25 cellular contexts compared by ENCODE assay signal in genomic region chr5:141196363-141196762, GRCh38. TPM values are rescaled to one million over a fixed set of nuclear protein-coding genes. Genes with fewer than 3 reads are reported as not detected.
DNase-seq lines count a peak whose midpoint lies in the region; ATAC-seq, FAIRE-seq and TF ChIP-seq lines count a peak whose summit lies in the region.
"Had no signal": no experiment of that assay in that cellular context is flagged by ENCODE, and none has a peak within 500 bp of the region (broad histone marks: within the 10 kb centered on the region; RNA-seq: fewer than 3 reads in every experiment).

No MANE protein-coding gene starts in this region.

- TF ChIP-seq EP300 in HepG2 (IDR thresholded peaks at IDR 0.05; ENCODE audit: low read depth in 2 of 2, low read length in 2 of 2) (no peak), HepG2 (CRISPR knock-in tag; IDR thresholded peaks at IDR 0.05; ENCODE audit: borderline replicate concordance) (no peak)

- H3K36me3 ChIP-seq in HepG2 (replicated peaks in 1 of 2; ENCODE audit: control insufficient read depth in 1 of 2, insufficient read depth in 2 of 2, low read length in 2 of 2) = no peaks in the 10 kb centered on the region
- no peaks in the 10 kb centered on the region for H3K36me3 ChIP-seq in right lobe of liver
- H3K36me3 ChIP-seq in endothelial cell of umbilical vein (ENCODE audit: control insufficient read depth in 2 of 2, extremely low read depth in 1 of 2, insufficient read depth in 2 of 2, low read length in 2 of 2) = no peaks in the 10 kb centered on the region
- no peaks in the 10 kb centered on the region for H3K36me3 ChIP-seq in osteoblast (ENCODE audit: insufficient read depth, low read length)
- H3K36me3 ChIP-seq: BE2C, BLaER1 had no signal

- no peak overlapping the region for H2AFZ ChIP-seq in HepG2 (ENCODE audit: low read length)
- H2AFZ ChIP-seq in endothelial cell of umbilical vein (ENCODE audit: low read depth, low read length) = no peak overlapping the region
- H2AFZ ChIP-seq in osteoblast (ENCODE audit: low read length) = no peak overlapping the region

- FAIRE-seq in HepG2 (lab: Jason Lieb, UNC) (no peak), endothelial cell of umbilical vein (lab: Jason Lieb, UNC) (peak; percentile 18)
- FAIRE-seq: GM12878, GM12892, GM18507 had no signal

- H3K4me1 ChIP-seq in HepG2 (ENCODE audit: insufficient read depth, low read length) = no peaks in the 10 kb centered on the region
- no peaks in the 10 kb centered on the region for H3K4me1 ChIP-seq in right lobe of liver
- H3K4me1 ChIP-seq in endothelial cell of umbilical vein (ENCODE audit: control insufficient read depth, extremely low read depth, insufficient read depth, low read length) = no peaks in the 10 kb centered on the region
- H3K4me1 ChIP-seq in osteoblast (ENCODE audit: insufficient read depth, low read length) = no peaks in the 10 kb centered on the region
- H3K4me1 ChIP-seq: BE2C, BLaER1 had no signal

- DNase-seq in HepG2 (ENCODE audit: low spot score) (no peak), right lobe of liver (no peak), endothelial cell of umbilical vein (ENCODE audit: low read depth, low spot score) (no peak), osteoblast (ENCODE audit: insufficient read length, low spot score, missing footprints) (no peak)
- DNase-seq: 8988T; ACHN; BE2C; C1 segment of cervical spinal cord; CD4-positive, alpha-beta memory T cell; CD4-positive, CD25-positive, alpha-beta regulatory T cell; CD8-positive, alpha-beta memory T cell; COR-L47; DMS 273 treated with DMSO at 0.1 percent for 48 hours; DMS153; DMS53; DMS79; DND-41; EL; GDM1 had no signal

- POLR2A ChIA-PET in HepG2 (lab: Yijun Ruan, JAX) = no interaction called here
- POLR2A ChIA-PET in endothelial cell of umbilical vein (lab: Charles Lee) = no interaction called here

- no peak for TF ChIP-seq POLR2A in HepG2 (IDR thresholded peaks at IDR 0.05; ENCODE audit: insufficient read depth in 1 of 2, low read depth in 2 of 2, low read length in 2 of 2)
- TF ChIP-seq POLR2A in right lobe of liver (IDR thresholded peaks at IDR 0.05) = no peak
- TF ChIP-seq POLR2A in endothelial cell of umbilical vein (IDR thresholded peaks at IDR 0.05; ENCODE audit: low read depth, low read length) = no peak

- H4K20me1 ChIP-seq in HepG2 (ENCODE audit: insufficient read depth, low read length) (no peaks in the 10 kb centered on the region), endothelial cell of umbilical vein (replicated peaks; ENCODE audit: control insufficient read depth, extremely low read depth, insufficient read depth, low read length) (no peaks in the 10 kb centered on the region), osteoblast (ENCODE audit: insufficient read depth, low read length) (no peaks in the 10 kb centered on the region)
- H4K20me1 ChIP-seq: BLaER1 had no signal

- WGBS in HepG2 (ENCODE audit: low lambda C conversion rate) = under 1% methylated on average over 3 of the region's 3 CpGs
- WGBS in right lobe of liver (ENCODE audit: insufficient coverage, low coverage, low lambda C conversion rate, missing lambda C conversion rate) = 31% methylated on average over 3 of the region's 3 CpGs

- BruUV-seq in HepG2 (replicated peaks; lab: Mats Ljungman, UMichigan) (no TSS peak), endothelial cell of umbilical vein (replicated peaks; lab: Mats Ljungman, UMichigan) (no TSS peak)

- in situ Hi-C loops in HepG2 (cut with HindIII; ENCODE audit: extremely low pct_ligation_motif_present, low pct_unique_long_range_greater_than_20kb) = no loop called here

- H3K9me3 ChIP-seq in HepG2 (ENCODE audit: low read length) (peaks cover 21% of the 10 kb centered on the region), right lobe of liver (peaks cover 0 to 14% (median 0%) of the 10 kb centered on the region in 4 donors), endothelial cell of umbilical vein (replicated peaks; ENCODE audit: control insufficient read depth, insufficient read depth, low read length) (no peaks in the 10 kb centered on the region), osteoblast (ENCODE audit: low read depth, low read length) (no peaks in the 10 kb centered on the region)
- H3K9me3 ChIP-seq: BE2C had no signal

- H3K27me3 ChIP-seq in HepG2 (ENCODE audit: control insufficient read depth in 1 of 2, insufficient read depth in 2 of 2, low read length in 2 of 2) = no peaks in the 10 kb centered on the region
- no peaks in the 10 kb centered on the region for H3K27me3 ChIP-seq in right lobe of liver
- no peaks in the 10 kb centered on the region for H3K27me3 ChIP-seq in endothelial cell of umbilical vein (ENCODE audit: control insufficient read depth in 2 of 2, insufficient read depth in 2 of 2, low read length in 2 of 2)
- no peaks in the 10 kb centered on the region for H3K27me3 ChIP-seq in osteoblast (ENCODE audit: insufficient read depth, low read length)
- H3K27me3 ChIP-seq: BE2C, BLaER1 had no signal

- no peak overlapping the region for H3K27ac ChIP-seq in HepG2 (ENCODE audit: extremely low read length, insufficient read depth, low read length)
- no peak overlapping the region for H3K27ac ChIP-seq in right lobe of liver
- no peak overlapping the region for H3K27ac ChIP-seq in endothelial cell of umbilical vein (ENCODE audit: insufficient read depth, low read depth, low read length)
- H3K27ac ChIP-seq in osteoblast (ENCODE audit: low read depth, low read length) = no peak overlapping the region
- H3K27ac ChIP-seq: BLaER1 had no signal

- CTCF ChIA-PET in HepG2 (lab: Yijun Ruan, JAX; ENCODE audit: low intra/inter-chr PET ratio, low total read pairs) = no interaction called here
- CTCF ChIA-PET in endothelial cell of umbilical vein (lab: Charles Lee) = interaction anchor here (2.2 kb wide), 1 partner anchor 368 kb away, joined by 7 read pairs; no protein-coding TSS in a partner anchor

- H3K9ac ChIP-seq in HepG2 (ENCODE audit: insufficient read depth, low read depth, low read length) (no peak overlapping the region), endothelial cell of umbilical vein (replicated peaks; ENCODE audit: extremely low read depth, insufficient read depth, low read length) (no peak overlapping the region)
- H3K9ac ChIP-seq: BLaER1 had no signal

- ATAC-seq in HepG2 (no peak), right lobe of liver (no peak)
- ATAC-seq: GM12878 had no signal

- intact Hi-C loops in HepG2 (cut with micrococcal nuclease; ENCODE audit: unreplicated experiment) (no loop called here), right lobe of liver (cut with DNase I) (no loop called here), endothelial cell of umbilical vein (cut with micrococcal nuclease) (no loop called here)

- TF ChIP-seq RAD21 in HepG2 (CRISPR knock-in tag; IDR thresholded peaks at IDR 0.05) = no peak

- H3K79me2 ChIP-seq in HepG2 (ENCODE audit: insufficient read depth, low read length) (no peaks in the 10 kb centered on the region), endothelial cell of umbilical vein (ENCODE audit: control insufficient read depth, insufficient read depth, low read length) (no peaks in the 10 kb centered on the region), osteoblast (ENCODE audit: insufficient read depth, low read length) (no peaks in the 10 kb centered on the region)

- H3K4me2 ChIP-seq in HepG2 (ENCODE audit: low read depth, low read length) (no peak overlapping the region), endothelial cell of umbilical vein (ENCODE audit: insufficient read depth, low read length) (no peak overlapping the region), osteoblast (ENCODE audit: insufficient read depth, low read length) (no peak overlapping the region)
- H3K4me2 ChIP-seq: BLaER1 had no signal

- no peak for TF ChIP-seq CTCF in HepG2 (CRISPR knock-in tag; IDR thresholded peaks at IDR 0.05)
- TF ChIP-seq CTCF in right lobe of liver (IDR thresholded peaks at IDR 0.05) = no peak
- no peak for TF ChIP-seq CTCF in endothelial cell of umbilical vein (IDR thresholded peaks at IDR 0.05; ENCODE audit: extremely low read depth in 1 of 2, insufficient read depth in 1 of 2, low read depth in 1 of 2, low read length in 2 of 2)
- no peak for TF ChIP-seq CTCF in osteoblast (IDR thresholded peaks at IDR 0.05; ENCODE audit: extremely low read depth, low read depth, low read length)

- no peaks in the 10 kb centered on the region for H3K9me1 ChIP-seq in endothelial cell of umbilical vein (replicated peaks; ENCODE audit: control insufficient read depth, extremely low read depth, insufficient read depth, low read length)

- no peak overlapping the region for H3K4me3 ChIP-seq in HepG2 (replicated peaks in 1 of 3; ENCODE audit: insufficient read depth in 1 of 3, low read depth in 2 of 3, low read length in 3 of 3)
- no peak overlapping the region for H3K4me3 ChIP-seq in right lobe of liver
- H3K4me3 ChIP-seq in endothelial cell of umbilical vein (replicated peaks in 1 of 3; ENCODE audit: insufficient read depth in 1 of 3, low read depth in 1 of 3, low read length in 3 of 3) = no peak overlapping the region
- H3K4me3 ChIP-seq in osteoblast (ENCODE audit: insufficient read depth, low read length) = no peak overlapping the region
- H3K4me3 ChIP-seq: BLaER1, GM12878 had no signal

- dilution Hi-C loops in endothelial cell of umbilical vein (cut with MboI; ENCODE audit: extremely low pct_ligation_motif_present, low sequenced_read_pairs) = no loop called here

RNA-seq across cellular contexts. Expression of gene PCDHB11, which starts 3.1 kb away (rescaled TPM):
- total RNA-seq in HepG2 (2016; rRNA removed; fragmentation: Illumina TruSeq; extraction: Trizol) (0.07 TPM in 1 of 2 replicates, not detected in the other), right lobe of liver (under 1 TPM in 5 of 6 experiments, not detected in 1; 0.06 to 0.44 (median 0.19) TPM), endothelial cell of umbilical vein (0.16 and 0.18 TPM in 2 replicates), osteoblast (1.1 and 1.8 TPM in 2 replicates)
- not detected in 2 replicates for total RNA-seq in HepG2 (2016; cell fraction: cytosol; rRNA removed; fragmentation: Illumina TruSeq; extraction: Trizol; ENCODE audit: low read depth)
- 0.02 TPM in 1 of 2 replicates, not detected in the other for total RNA-seq in HepG2 (2016; cell fraction: insoluble cytoplasmic fraction; rRNA removed; fragmentation: Illumina TruSeq; extraction: Trizol)
- not detected in 2 replicates for total RNA-seq in HepG2 (2016; cell fraction: membrane; rRNA removed; fragmentation: Illumina TruSeq; extraction: Trizol)
- total RNA-seq in HepG2 (2016; cell fraction: nucleus; rRNA removed; fragmentation: Illumina TruSeq; extraction: Trizol) = not detected in 2 replicates
- polyA plus RNA-seq in HepG2 (2011; rRNA removed) (not detected in 2 replicates), endothelial cell of umbilical vein (0.11 and 0.13 TPM in 2 replicates)
- polyA plus RNA-seq in HepG2 (2011; cell fraction: cytosol; rRNA removed) = 0.03 and 0.05 TPM in 2 replicates
- 0.03 and 0.06 TPM in 2 replicates for polyA plus RNA-seq in HepG2 (2011; cell fraction: nucleus; rRNA removed)
- 0.04 and 0.05 TPM in 2 replicates for polyA plus RNA-seq in HepG2 (2012)
- polyA plus RNA-seq in HepG2 (2016; cell fraction: cytosol; fragmentation: Illumina TruSeq; extraction: Trizol; ENCODE audit: low read depth) = not detected in 2 replicates
- polyA plus RNA-seq in HepG2 (2016; cell fraction: insoluble cytoplasmic fraction; fragmentation: Illumina TruSeq; extraction: Trizol; ENCODE audit: low read depth) = not detected in 2 replicates
- polyA plus RNA-seq in HepG2 (2016; cell fraction: membrane; fragmentation: Illumina TruSeq; extraction: Trizol; ENCODE audit: low read depth) = not detected in 2 replicates
- polyA plus RNA-seq in HepG2 (2016; cell fraction: nucleus; fragmentation: Illumina TruSeq; extraction: Trizol; ENCODE audit: insufficient read depth, low read depth) = not detected in 2 replicates
- polyA minus RNA-seq in HepG2 (2011; rRNA and poly(A)+ RNA removed; ENCODE audit: low replicate concordance) = 0.20 TPM in 1 of 2 replicates, not detected in the other
- not detected in 2 replicates for polyA minus RNA-seq in HepG2 (2011; cell fraction: cytosol; rRNA and poly(A)+ RNA removed)
- 0.37 and 0.39 TPM in 2 replicates for polyA minus RNA-seq in HepG2 (2011; cell fraction: nucleus; rRNA and poly(A)+ RNA removed)
- 0.03 and 0.06 TPM in 2 replicates for polyA plus RNA-seq in endothelial cell of umbilical vein (2011; cell fraction: cytosol; rRNA removed)
- polyA plus RNA-seq in endothelial cell of umbilical vein (2011; cell fraction: nucleus; rRNA removed) = 0.07 and 0.08 TPM in 2 replicates
- 0.05 and 0.10 TPM in 2 replicates for polyA plus RNA-seq in endothelial cell of umbilical vein (2012)
- polyA minus RNA-seq in endothelial cell of umbilical vein = 0.12 and 0.15 TPM in 2 replicates
- not detected for polyA minus RNA-seq in endothelial cell of umbilical vein (2011; cell fraction: cytosol; rRNA and poly(A)+ RNA removed)
- 0.29 TPM in 2 replicates for polyA minus RNA-seq in endothelial cell of umbilical vein (2011; cell fraction: nucleus; rRNA and poly(A)+ RNA removed)
- total RNA-seq: CD4-positive, alpha-beta memory T cell; CD4-positive, CD25-positive, alpha-beta regulatory T cell; CD8-positive, alpha-beta memory T cell; GM12878 had no signal
- polyA plus RNA-seq: CD14-positive monocyte; CD4-positive, alpha-beta memory T cell; CD4-positive, CD25-positive, alpha-beta regulatory T cell; CD8-positive, alpha-beta memory T cell; GM12878 had no signal

RNA-seq across cellular contexts. Expression of gene PCDHB10, which starts 4.2 kb away (rescaled TPM):
- total RNA-seq in HepG2 (2016; rRNA removed; fragmentation: Illumina TruSeq; extraction: Trizol) (not detected in 2 replicates), right lobe of liver (under 1 TPM in 5 of 6 experiments, not detected in 1; 0.09 to 0.23 (median 0.12) TPM), endothelial cell of umbilical vein (0.62 and 0.81 TPM in 2 replicates), osteoblast (2.2 and 2.7 TPM in 2 replicates)
- not detected in 2 replicates for total RNA-seq in HepG2 (2016; cell fraction: cytosol; rRNA removed; fragmentation: Illumina TruSeq; extraction: Trizol; ENCODE audit: low read depth)
- 0.07 and 0.09 TPM in 2 replicates for total RNA-seq in HepG2 (2016; cell fraction: insoluble cytoplasmic fraction; rRNA removed; fragmentation: Illumina TruSeq; extraction: Trizol)
- not detected in 2 replicates for total RNA-seq in HepG2 (2016; cell fraction: membrane; rRNA removed; fragmentation: Illumina TruSeq; extraction: Trizol)
- 0.31 TPM in 1 of 2 replicates, not detected in the other for total RNA-seq in HepG2 (2016; cell fraction: nucleus; rRNA removed; fragmentation: Illumina TruSeq; extraction: Trizol)
- polyA plus RNA-seq in HepG2 (2011; rRNA removed) (0.05 and 0.09 TPM in 2 replicates), endothelial cell of umbilical vein (0.51 and 0.68 TPM in 2 replicates)
- 0.04 and 0.08 TPM in 2 replicates for polyA plus RNA-seq in HepG2 (2011; cell fraction: cytosol; rRNA removed)
- 0.08 and 0.16 TPM in 2 replicates for polyA plus RNA-seq in HepG2 (2011; cell fraction: nucleus; rRNA removed)
- 0.09 and 0.11 TPM in 2 replicates for polyA plus RNA-seq in HepG2 (2012)
- polyA plus RNA-seq in HepG2 (2016; cell fraction: cytosol; fragmentation: Illumina TruSeq; extraction: Trizol; ENCODE audit: low read depth) = not detected in 2 replicates
- not detected in 2 replicates for polyA plus RNA-seq in HepG2 (2016; cell fraction: insoluble cytoplasmic fraction; fragmentation: Illumina TruSeq; extraction: Trizol; ENCODE audit: low read depth)
- not detected in 2 replicates for polyA plus RNA-seq in HepG2 (2016; cell fraction: membrane; fragmentation: Illumina TruSeq; extraction: Trizol; ENCODE audit: low read depth)
- polyA plus RNA-seq in HepG2 (2016; cell fraction: nucleus; fragmentation: Illumina TruSeq; extraction: Trizol; ENCODE audit: insufficient read depth, low read depth) = 0.17 and 0.36 TPM in 2 replicates
- polyA minus RNA-seq in HepG2 (2011; rRNA and poly(A)+ RNA removed; ENCODE audit: low replicate concordance) = not detected in 2 replicates
- not detected in 2 replicates for polyA minus RNA-seq in HepG2 (2011; cell fraction: cytosol; rRNA and poly(A)+ RNA removed)
- polyA minus RNA-seq in HepG2 (2011; cell fraction: nucleus; rRNA and poly(A)+ RNA removed) = 0.26 TPM in 1 of 2 replicates, not detected in the other
- 0.14 and 0.21 TPM in 2 replicates for polyA plus RNA-seq in endothelial cell of umbilical vein (2011; cell fraction: cytosol; rRNA removed)
- polyA plus RNA-seq in endothelial cell of umbilical vein (2011; cell fraction: nucleus; rRNA removed) = 0.18 and 0.28 TPM in 2 replicates
- 0.28 and 0.70 TPM in 2 replicates for polyA plus RNA-seq in endothelial cell of umbilical vein (2012)
- polyA minus RNA-seq in endothelial cell of umbilical vein = 0.34 and 0.66 TPM in 2 replicates
- not detected for polyA minus RNA-seq in endothelial cell of umbilical vein (2011; cell fraction: cytosol; rRNA and poly(A)+ RNA removed)
- polyA minus RNA-seq in endothelial cell of umbilical vein (2011; cell fraction: nucleus; rRNA and poly(A)+ RNA removed) = 0.10 TPM in 1 of 2 replicates, not detected in the other
- total RNA-seq: CD4-positive, CD25-positive, alpha-beta regulatory T cell; CD8-positive, alpha-beta memory T cell; GM12878 had no signal
- polyA plus RNA-seq: CD14-positive monocyte; CD4-positive, alpha-beta memory T cell; CD4-positive, CD25-positive, alpha-beta regulatory T cell; CD8-positive, alpha-beta memory T cell had no signal

RNA-seq across cellular contexts. Expression of gene PCDHB9, which starts 9.4 kb away (rescaled TPM):
- total RNA-seq in HepG2 (2016; rRNA removed; fragmentation: Illumina TruSeq; extraction: Trizol) (0.18 TPM in 1 of 2 replicates, not detected in the other), right lobe of liver (under 1 TPM in 5 of 6 experiments, not detected in 1; 0.07 to 0.51 (median 0.21) TPM), endothelial cell of umbilical vein (0.16 and 0.20 TPM in 2 replicates), osteoblast (1.2 and 1.8 TPM in 2 replicates)
- total RNA-seq in HepG2 (2016; cell fraction: cytosol; rRNA removed; fragmentation: Illumina TruSeq; extraction: Trizol; ENCODE audit: low read depth) = not detected in 2 replicates
- total RNA-seq in HepG2 (2016; cell fraction: insoluble cytoplasmic fraction; rRNA removed; fragmentation: Illumina TruSeq; extraction: Trizol) = 0.04 and 0.35 TPM in 2 replicates
- 0.28 TPM in 1 of 2 replicates, not detected in the other for total RNA-seq in HepG2 (2016; cell fraction: membrane; rRNA removed; fragmentation: Illumina TruSeq; extraction: Trizol)
- 0.71 and 1.2 TPM in 2 replicates for total RNA-seq in HepG2 (2016; cell fraction: nucleus; rRNA removed; fragmentation: Illumina TruSeq; extraction: Trizol)
- polyA plus RNA-seq in HepG2 (2011; rRNA removed) (0.17 and 0.33 TPM in 2 replicates), endothelial cell of umbilical vein (0.14 and 0.29 TPM in 2 replicates)
- polyA plus RNA-seq in HepG2 (2011; cell fraction: cytosol; rRNA removed) = 0.12 and 0.20 TPM in 2 replicates
- 0.32 and 0.64 TPM in 2 replicates for polyA plus RNA-seq in HepG2 (2011; cell fraction: nucleus; rRNA removed)
- polyA plus RNA-seq in HepG2 (2012) = 0.24 and 0.58 TPM in 2 replicates
- polyA plus RNA-seq in HepG2 (2016; cell fraction: cytosol; fragmentation: Illumina TruSeq; extraction: Trizol; ENCODE audit: low read depth) = not detected in 2 replicates
- polyA plus RNA-seq in HepG2 (2016; cell fraction: insoluble cytoplasmic fraction; fragmentation: Illumina TruSeq; extraction: Trizol; ENCODE audit: low read depth) = 0.20 TPM in 1 of 2 replicates, not detected in the other
- not detected in 2 replicates for polyA plus RNA-seq in HepG2 (2016; cell fraction: membrane; fragmentation: Illumina TruSeq; extraction: Trizol; ENCODE audit: low read depth)
- polyA plus RNA-seq in HepG2 (2016; cell fraction: nucleus; fragmentation: Illumina TruSeq; extraction: Trizol; ENCODE audit: insufficient read depth, low read depth) = 0.30 and 0.95 TPM in 2 replicates
- 0.42 TPM in 1 of 2 replicates, not detected in the other for polyA minus RNA-seq in HepG2 (2011; rRNA and poly(A)+ RNA removed; ENCODE audit: low replicate concordance)
- polyA minus RNA-seq in HepG2 (2011; cell fraction: cytosol; rRNA and poly(A)+ RNA removed) = 0.53 TPM in 1 of 2 replicates, not detected in the other
- 0.13 and 0.37 TPM in 2 replicates for polyA minus RNA-seq in HepG2 (2011; cell fraction: nucleus; rRNA and poly(A)+ RNA removed)
- 0.14 and 0.17 TPM in 2 replicates for polyA plus RNA-seq in endothelial cell of umbilical vein (2011; cell fraction: cytosol; rRNA removed)
- polyA plus RNA-seq in endothelial cell of umbilical vein (2011; cell fraction: nucleus; rRNA removed) = 0.22 and 0.50 TPM in 2 replicates
- polyA plus RNA-seq in endothelial cell of umbilical vein (2012) = 0.23 and 0.35 TPM in 2 replicates
- polyA minus RNA-seq in endothelial cell of umbilical vein = 1.3 and 2.1 TPM in 2 replicates
- not detected for polyA minus RNA-seq in endothelial cell of umbilical vein (2011; cell fraction: cytosol; rRNA and poly(A)+ RNA removed)
- polyA minus RNA-seq in endothelial cell of umbilical vein (2011; cell fraction: nucleus; rRNA and poly(A)+ RNA removed) = 0.14 and 0.34 TPM in 2 replicates
- total RNA-seq: CD8-positive, alpha-beta memory T cell had no signal
- polyA plus RNA-seq: CD14-positive monocyte; CD4-positive, CD25-positive, alpha-beta regulatory T cell; CD8-positive, alpha-beta memory T cell had no signal

RNA-seq across cellular contexts. Expression of gene PCDHB12, which starts 12.2 kb away (rescaled TPM):
- total RNA-seq in HepG2 (2016; rRNA removed; fragmentation: Illumina TruSeq; extraction: Trizol) = 0.04 TPM in 1 of 2 replicates, not detected in the other
- not detected in 2 replicates for total RNA-seq in HepG2 (2016; cell fraction: cytosol; rRNA removed; fragmentation: Illumina TruSeq; extraction: Trizol; ENCODE audit: low read depth)
- total RNA-seq in HepG2 (2016; cell fraction: insoluble cytoplasmic fraction; rRNA removed; fragmentation: Illumina TruSeq; extraction: Trizol) = 0.04 TPM in 1 of 2 replicates, not detected in the other
- not detected in 2 replicates for total RNA-seq in HepG2 (2016; cell fraction: membrane; rRNA removed; fragmentation: Illumina TruSeq; extraction: Trizol)
- 0.09 TPM in 1 of 2 replicates, not detected in the other for total RNA-seq in HepG2 (2016; cell fraction: nucleus; rRNA removed; fragmentation: Illumina TruSeq; extraction: Trizol)
- 0.03 TPM in 2 replicates for polyA plus RNA-seq in HepG2 (2011; rRNA removed)
- polyA plus RNA-seq in HepG2 (2011; cell fraction: cytosol; rRNA removed) = 0.04 TPM in 1 of 2 replicates, not detected in the other
- polyA plus RNA-seq in HepG2 (2011; cell fraction: nucleus; rRNA removed) = 0.05 and 0.16 TPM in 2 replicates
- 0.08 and 0.09 TPM in 2 replicates for polyA plus RNA-seq in HepG2 (2012)
- not detected in 2 replicates for polyA plus RNA-seq in HepG2 (2016; cell fraction: cytosol; fragmentation: Illumina TruSeq; extraction: Trizol; ENCODE audit: low read depth)
- not detected in 2 replicates for polyA plus RNA-seq in HepG2 (2016; cell fraction: insoluble cytoplasmic fraction; fragmentation: Illumina TruSeq; extraction: Trizol; ENCODE audit: low read depth)
- polyA plus RNA-seq in HepG2 (2016; cell fraction: membrane; fragmentation: Illumina TruSeq; extraction: Trizol; ENCODE audit: low read depth) = not detected in 2 replicates
- 0.19 TPM in 1 of 2 replicates, not detected in the other for polyA plus RNA-seq in HepG2 (2016; cell fraction: nucleus; fragmentation: Illumina TruSeq; extraction: Trizol; ENCODE audit: insufficient read depth, low read depth)
- 0.28 TPM in 1 of 2 replicates, not detected in the other for polyA minus RNA-seq in HepG2 (2011; rRNA and poly(A)+ RNA removed; ENCODE audit: low replicate concordance)
- not detected in 2 replicates for polyA minus RNA-seq in HepG2 (2011; cell fraction: cytosol; rRNA and poly(A)+ RNA removed)
- polyA minus RNA-seq in HepG2 (2011; cell fraction: nucleus; rRNA and poly(A)+ RNA removed) = 0.13 and 0.25 TPM in 2 replicates
- 1 to 10 TPM in 1 of 6 experiments, under 1 TPM in 4, not detected in 1; 0.27 to 1.1 (median 0.33) TPM for total RNA-seq in right lobe of liver
- 0.18 and 0.20 TPM in 2 replicates for total RNA-seq in endothelial cell of umbilical vein
- polyA plus RNA-seq in endothelial cell of umbilical vein = 0.36 and 0.41 TPM in 2 replicates
- 0.10 and 0.18 TPM in 2 replicates for polyA plus RNA-seq in endothelial cell of umbilical vein (2011; cell fraction: cytosol; rRNA removed)
- polyA plus RNA-seq in endothelial cell of umbilical vein (2011; cell fraction: nucleus; rRNA removed) = 0.14 and 0.16 TPM in 2 replicates
- polyA plus RNA-seq in endothelial cell of umbilical vein (2012) = 0.16 and 0.25 TPM in 2 replicates
- 0.32 and 0.53 TPM in 2 replicates for polyA minus RNA-seq in endothelial cell of umbilical vein
- not detected for polyA minus RNA-seq in endothelial cell of umbilical vein (2011; cell fraction: cytosol; rRNA and poly(A)+ RNA removed)
- polyA minus RNA-seq in endothelial cell of umbilical vein (2011; cell fraction: nucleus; rRNA and poly(A)+ RNA removed) = 0.19 TPM in 1 of 2 replicates, not detected in the other
- total RNA-seq in osteoblast = 0.59 and 0.72 TPM in 2 replicates
- total RNA-seq: CD4-positive, alpha-beta memory T cell; CD4-positive, CD25-positive, alpha-beta regulatory T cell; CD8-positive, alpha-beta memory T cell; G401; GM12878 had no signal
- polyA plus RNA-seq: CD14-positive monocyte; CD4-positive, alpha-beta memory T cell; CD4-positive, CD25-positive, alpha-beta regulatory T cell; CD8-positive, alpha-beta memory T cell had no signal

RNA-seq across cellular contexts. Expression of gene PCDHB16, which starts 14.2 kb away (rescaled TPM):
- 0.41 and 0.60 TPM in 2 replicates for total RNA-seq in HepG2 (2016; rRNA removed; fragmentation: Illumina TruSeq; extraction: Trizol)
- total RNA-seq in HepG2 (2016; cell fraction: cytosol; rRNA removed; fragmentation: Illumina TruSeq; extraction: Trizol; ENCODE audit: low read depth) = 0.09 and 0.10 TPM in 2 replicates
- total RNA-seq in HepG2 (2016; cell fraction: insoluble cytoplasmic fraction; rRNA removed; fragmentation: Illumina TruSeq; extraction: Trizol) = 0.19 and 0.76 TPM in 2 replicates
- 0.10 and 0.15 TPM in 2 replicates for total RNA-seq in HepG2 (2016; cell fraction: membrane; rRNA removed; fragmentation: Illumina TruSeq; extraction: Trizol)
- 0.78 and 1.6 TPM in 2 replicates for total RNA-seq in HepG2 (2016; cell fraction: nucleus; rRNA removed; fragmentation: Illumina TruSeq; extraction: Trizol)
- polyA plus RNA-seq in HepG2 (2011; rRNA removed) = 0.66 and 0.89 TPM in 2 replicates
- polyA plus RNA-seq in HepG2 (2011; cell fraction: cytosol; rRNA removed) = 0.38 and 0.86 TPM in 2 replicates
- polyA plus RNA-seq in HepG2 (2011; cell fraction: nucleus; rRNA removed) = 0.82 and 0.92 TPM in 2 replicates
- 0.76 and 1.1 TPM in 2 replicates for polyA plus RNA-seq in HepG2 (2012)
- polyA plus RNA-seq in HepG2 (2016; cell fraction: cytosol; fragmentation: Illumina TruSeq; extraction: Trizol; ENCODE audit: low read depth) = 0.02 TPM in 2 replicates
- 0.25 and 0.43 TPM in 2 replicates for polyA plus RNA-seq in HepG2 (2016; cell fraction: insoluble cytoplasmic fraction; fragmentation: Illumina TruSeq; extraction: Trizol; ENCODE audit: low read depth)
- polyA plus RNA-seq in HepG2 (2016; cell fraction: membrane; fragmentation: Illumina TruSeq; extraction: Trizol; ENCODE audit: low read depth) = 0.06 and 0.07 TPM in 2 replicates
- 1.2 and 1.4 TPM in 2 replicates for polyA plus RNA-seq in HepG2 (2016; cell fraction: nucleus; fragmentation: Illumina TruSeq; extraction: Trizol; ENCODE audit: insufficient read depth, low read depth)
- 1.1 TPM in 1 of 2 replicates, not detected in the other for polyA minus RNA-seq in HepG2 (2011; rRNA and poly(A)+ RNA removed; ENCODE audit: low replicate concordance)
- 1.6 and 1.7 TPM in 2 replicates for polyA minus RNA-seq in HepG2 (2011; cell fraction: cytosol; rRNA and poly(A)+ RNA removed)
- 1.3 and 1.4 TPM in 2 replicates for polyA minus RNA-seq in HepG2 (2011; cell fraction: nucleus; rRNA and poly(A)+ RNA removed)
- total RNA-seq in right lobe of liver = under 1 TPM; 0.17 to 0.51 (median 0.34) TPM
- 0.12 and 0.22 TPM in 2 replicates for total RNA-seq in endothelial cell of umbilical vein
- 0.18 and 0.33 TPM in 2 replicates for polyA plus RNA-seq in endothelial cell of umbilical vein
- polyA plus RNA-seq in endothelial cell of umbilical vein (2011; cell fraction: cytosol; rRNA removed) = 0.15 and 0.17 TPM in 2 replicates
- 0.07 and 0.12 TPM in 2 replicates for polyA plus RNA-seq in endothelial cell of umbilical vein (2011; cell fraction: nucleus; rRNA removed)
- polyA plus RNA-seq in endothelial cell of umbilical vein (2012) = 0.11 and 0.18 TPM in 2 replicates
- 0.66 and 0.83 TPM in 2 replicates for polyA minus RNA-seq in endothelial cell of umbilical vein
- not detected for polyA minus RNA-seq in endothelial cell of umbilical vein (2011; cell fraction: cytosol; rRNA and poly(A)+ RNA removed)
- polyA minus RNA-seq in endothelial cell of umbilical vein (2011; cell fraction: nucleus; rRNA and poly(A)+ RNA removed) = 0.19 and 0.38 TPM in 2 replicates
- total RNA-seq in osteoblast = 1.1 and 3.5 TPM in 2 replicates
- total RNA-seq: CD4-positive, alpha-beta memory T cell; CD4-positive, CD25-positive, alpha-beta regulatory T cell; CD8-positive, alpha-beta memory T cell; GM12878 had no signal
- polyA plus RNA-seq: CD14-positive monocyte; CD4-positive, alpha-beta memory T cell; CD4-positive, CD25-positive, alpha-beta regulatory T cell; CD8-positive, alpha-beta memory T cell had no signal
